ENCODE assay signal across 19 cellular contexts in the genomic region with DNA sequence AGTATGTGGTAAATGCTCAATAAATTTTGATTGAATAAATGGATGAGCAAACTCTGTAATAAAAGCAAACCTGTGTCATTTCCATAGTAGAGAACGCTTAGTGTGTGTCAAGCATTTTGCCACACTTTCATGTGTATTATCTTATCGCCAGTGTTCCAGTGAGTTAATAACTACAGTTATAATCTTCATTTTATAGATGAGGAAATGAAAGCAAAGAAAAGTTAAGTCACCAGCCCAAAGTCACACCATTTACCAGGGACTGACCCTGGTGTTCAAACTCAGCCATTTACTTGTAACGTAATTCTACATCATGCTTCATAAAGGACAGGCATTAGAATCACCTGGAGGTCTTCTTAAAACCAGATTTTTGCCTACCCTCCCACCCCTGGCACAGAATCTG.
"Had no signal": no experiment of that assay in that cellular context is flagged by ENCODE, and none has a peak within 500 bp of the region (broad histone marks: within the 10 kb centered on the region; RNA-seq: fewer than 3 reads in every experiment).

No MANE protein-coding gene starts in this region.

- H3K4me3 ChIP-seq: lung, neural progenitor cell, thoracic aorta, tibial nerve, upper lobe of right lung, uterus had no signal

- H3K9me3 ChIP-seq: thoracic aorta, tibial nerve, upper lobe of right lung, uterus had no signal

- H3K27me3 ChIP-seq: neural progenitor cell, tibial nerve, upper lobe of right lung, uterus had no signal

- ATAC-seq: left lobe of liver; naive thymus-derived CD4-positive, alpha-beta T cell; sciatic nerve; stimulated activated memory B cell treated with anti-CD40 and anti-IgM and Interleukin-4, amounts not matched to agents 10 μg/mL and 1 μg/mL and 100 μg/mL, for 72 hours; stimulated activated naive CD8-positive, alpha-beta T cell treated with anti-CD3 and anti-CD28 coated beads, Interleukin-15, Interleukin-2, amounts not matched to agents 100 U/mL and 50 U/mL, for 24 hours; upper lobe of right lung had no signal

- H3K4me1 ChIP-seq: neural progenitor cell, parathyroid adenoma, tibial nerve, upper lobe of right lung, uterus had no signal

- H3K27me3 Mint-ChIP-seq: memory B cell; naive thymus-derived CD4-positive, alpha-beta T cell; stimulated activated memory B cell treated with anti-CD40 and anti-IgM and Interleukin-4, amounts not matched to agents 10 μg/mL and 1 μg/mL and 100 μg/mL, for 72 hours had no signal

- DNase-seq: cortex of kidney; effector CD4-positive, alpha-beta T cell; naive thymus-derived CD4-positive, alpha-beta T cell; stimulated activated CD4-positive, alpha-beta T cell treated with anti-CD3 and anti-CD28 coated beads, Interleukin-2, amount 100 ng/mL, for 24 hours; stimulated activated CD4-positive, alpha-beta T cell treated with anti-CD3 and anti-CD28 coated beads, Interleukin-4, amount 100 ng/mL, for 24 hours; stimulated activated naive CD8-positive, alpha-beta T cell treated with anti-CD3 and anti-CD28 coated beads, Interleukin-15, Interleukin-2, amounts not matched to agents 100 U/mL and 50 U/mL, for 24 hours; upper lobe of right lung; uterus had no signal

- H3K4me1 Mint-ChIP-seq: memory B cell; stimulated activated memory B cell treated with anti-CD40 and anti-IgM and Interleukin-4, amounts not matched to agents 10 μg/mL and 1 μg/mL and 100 μg/mL, for 72 hours had no signal

- H3K4me3 Mint-ChIP-seq: memory B cell; naive thymus-derived CD4-positive, alpha-beta T cell; nephron; neural progenitor cell; stimulated activated memory B cell treated with anti-CD40 and anti-IgM and Interleukin-4, amounts not matched to agents 10 μg/mL and 1 μg/mL and 100 μg/mL, for 72 hours had no signal

- H3K27ac Mint-ChIP-seq: memory B cell; neural progenitor cell; progenitor cell of endocrine pancreas; stimulated activated memory B cell treated with anti-CD40 and anti-IgM and Interleukin-4, amounts not matched to agents 10 μg/mL and 1 μg/mL and 100 μg/mL, for 72 hours had no signal

- H3K27ac ChIP-seq: neural progenitor cell, parathyroid adenoma, thoracic aorta, tibial nerve, upper lobe of right lung, uterus had no signal

- H3K36me3 ChIP-seq: neural progenitor cell, uterus had no signal

- H3K9me3 Mint-ChIP-seq: nephron had no signal
